Comparison of ENCODE assay signal across 1 cellular context in genomic region chr2:112290098-112290497, GRCh38.
TF ChIP-seq lines count a peak whose summit lies in the region.

No MANE protein-coding gene starts in this region.

TF ChIP-seq in HepG2, 621 proteins besides CTCF, POLR2A, EP300 and RAD21:
- TF ChIP-seq ZBTB25 (CRISPR knock-in tag; IDR thresholded peaks at IDR 0.05) (no peak), RBFOX2 (IDR thresholded peaks at IDR 0.05; ENCODE audit: low read depth, low read length) (no peak), IRF2 (CRISPR knock-in tag; IDR thresholded peaks at IDR 0.05) (no peak), ZBTB8A (CRISPR knock-in tag; IDR thresholded peaks at IDR 0.05; ENCODE audit: borderline replicate concordance, low read depth) (no peak)
